In the genomic region with DNA sequence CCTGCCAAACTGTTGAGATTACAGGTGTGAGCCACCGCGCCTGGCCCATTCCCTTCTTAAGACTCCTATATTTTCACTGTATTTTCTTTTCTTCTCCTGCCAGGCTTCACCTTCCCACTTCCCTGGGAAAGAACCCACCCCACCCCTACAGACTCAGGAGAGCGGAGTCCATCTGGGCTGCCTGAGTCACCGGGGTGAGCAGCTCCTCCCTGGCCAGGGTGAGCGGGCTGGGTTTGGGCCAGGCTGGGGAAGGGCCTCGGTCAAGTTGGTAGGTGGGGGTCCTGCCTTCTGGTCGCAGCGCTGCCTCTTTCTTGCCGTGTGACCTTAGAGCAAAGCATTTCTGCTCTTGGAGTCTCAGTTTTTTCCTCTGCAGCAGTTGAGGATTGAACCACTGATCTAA, we compare ENCODE assay signal across 20 cellular contexts. TPM values are rescaled to one million over a fixed set of nuclear protein-coding genes. Genes with fewer than 3 reads are reported as not detected.
DNase-seq lines count a peak whose midpoint lies in the region; ATAC-seq and FAIRE-seq lines count a peak whose summit lies in the region.
"Had no signal": no experiment of that assay in that cellular context is flagged by ENCODE, and none has a peak within 500 bp of the region (broad histone marks: within the 10 kb centered on the region; RNA-seq: fewer than 3 reads in every experiment).

No MANE protein-coding gene starts in this region.

- peak overlapping the region; percentile 83 for H3K4me3 Mint-ChIP-seq in central memory CD8-positive, alpha-beta T cell
- H3K4me3 Mint-ChIP-seq in naive B cell = peak overlapping the region in 5 of 8 donors; percentile 59 to 88 (median 78)

- WGBS in small intestine, 3 donors = 35 to 72% (median 47%) methylated on average over 9 of the region's 9 CpGs

- FAIRE-seq in small intestine (lab: Jason Lieb, UNC) = no peak
- FAIRE-seq: colon had no signal

- H3K27me3 ChIP-seq in small intestine (ENCODE audit: control insufficient read depth in 2 of 2, insufficient read depth in 2 of 2, low read length in 2 of 2) = peaks cover 0 to 19% of the 10 kb centered on the region in 2 donors

- peaks cover 19% of the 10 kb centered on the region for H3K4me1 Mint-ChIP-seq in central memory CD8-positive, alpha-beta T cell
- peaks cover 17 to 21% (median 20%) of the 10 kb centered on the region in 3 donors for H3K4me1 Mint-ChIP-seq in naive B cell

- H3K27me3 Mint-ChIP-seq in central memory CD8-positive, alpha-beta T cell = peaks cover 38% of the 10 kb centered on the region
- H3K27me3 Mint-ChIP-seq in naive B cell = peaks cover 22 to 55% (median 53%) of the 10 kb centered on the region in 3 donors

- no peak overlapping the region for H3K4me3 ChIP-seq in small intestine (ENCODE audit: low read depth in 1 of 2, low read length in 2 of 2)
- H3K4me3 ChIP-seq: gastrocnemius medialis, suprapubic skin had no signal

- no peaks in the 10 kb centered on the region for H3K9me3 ChIP-seq in small intestine (ENCODE audit: control insufficient read depth, low read depth)
- H3K9me3 ChIP-seq: gastrocnemius medialis, suprapubic skin had no signal

- no peaks in the 10 kb centered on the region for H3K9me3 Mint-ChIP-seq in central memory CD8-positive, alpha-beta T cell
- peaks cover 0 to 3% (median 0%) of the 10 kb centered on the region in 7 donors for H3K9me3 Mint-ChIP-seq in naive B cell
- H3K9me3 Mint-ChIP-seq: activated CD4-positive, alpha-beta memory T cell treated with anti-CD3 and anti-CD28 coated beads, Interleukin-2, amount 10 ng/mL, durations not matched to agents 7 days and 5 days; stimulated activated effector memory CD8-positive, alpha-beta T cell treated with anti-CD3 and anti-CD28 coated beads, Interleukin-12 subunit alpha, Interleukin-12 subunit beta, amount 100 ng/mL, for 72 hours; WTC11 had no signal

- peaks cover 4% of the 10 kb centered on the region for H3K36me3 Mint-ChIP-seq in central memory CD8-positive, alpha-beta T cell (ENCODE audit: insufficient read depth)
- H3K36me3 Mint-ChIP-seq in naive B cell = peaks cover 0 to 12% of the 10 kb centered on the region in 2 donors
- H3K36me3 Mint-ChIP-seq: CD4-positive, CD25-positive, alpha-beta regulatory T cell; stimulated activated effector memory CD8-positive, alpha-beta T cell treated with anti-CD3 and anti-CD28 coated beads, Interleukin-12 subunit alpha, Interleukin-12 subunit beta, amount 100 ng/mL, for 72 hours; WTC11 had no signal

- ATAC-seq in central memory CD8-positive, alpha-beta T cell (replicated peaks; ENCODE audit: extremely low read depth, poor library complexity, severe bottlenecking) = no peak
- ATAC-seq in naive B cell (ENCODE audit: low read depth in 2 of 2) (no peak), esophagus mucosa (no peak)
- ATAC-seq: gastrocnemius medialis had no signal

- no peaks in the 10 kb centered on the region for H3K4me1 ChIP-seq in small intestine (ENCODE audit: control insufficient read depth in 2 of 2, insufficient read depth in 1 of 2, low read depth in 1 of 2, low read length in 1 of 2)

- DNase-seq in LoVo (ENCODE audit: low spot score) = peak; percentile 15
- DNase-seq in central memory CD8-positive, alpha-beta T cell (ENCODE audit: low spot score in 2 of 2) = no peak
- DNase-seq in naive B cell = no peak
- DNase-seq in small intestine = peak; percentile 64
- DNase-seq in NOMO-1 treated with DMSO at 0.1 percent for 48 hours (lab: John Stamatoyannopoulos, UW; ENCODE audit: unreplicated experiment) = no peak
- no peak for DNase-seq in NK-92 treated with Interleukin-12 subunit alpha and Interleukin-12 subunit beta, amount 100 ng/mL, for 24 hours (lab: John Stamatoyannopoulos, UW)
- DNase-seq: activated gamma-delta T cell treated with Interleukin-2 at 50 U/mL for 16 hours, brain microvascular endothelial cell, DMS 273 treated with DMSO at 0.1 percent for 48 hours, NCI-H1048, NCI-H187 treated with DMSO at 0.1 percent for 48 hours, T1000 had no signal

- H3K36me3 ChIP-seq in small intestine (ENCODE audit: control insufficient read depth in 2 of 2, insufficient read depth in 2 of 2, low read length in 2 of 2) = no peaks in the 10 kb centered on the region
- H3K36me3 ChIP-seq: brain microvascular endothelial cell, gastrocnemius medialis, suprapubic skin had no signal

- no peak overlapping the region for H3K27ac ChIP-seq in small intestine (ENCODE audit: low read depth in 1 of 2, low read length in 1 of 2)
- H3K27ac ChIP-seq: brain microvascular endothelial cell, gastrocnemius medialis, suprapubic skin had no signal

- no peak overlapping the region for H3K27ac Mint-ChIP-seq in central memory CD8-positive, alpha-beta T cell (ENCODE audit: low read depth)
- H3K27ac Mint-ChIP-seq in naive B cell = no peak overlapping the region
- H3K27ac Mint-ChIP-seq: activated CD4-positive, alpha-beta memory T cell treated with anti-CD3 and anti-CD28 coated beads, Interleukin-2, amount 10 ng/mL, durations not matched to agents 7 days and 5 days; WTC11 had no signal

RNA-seq across cellular contexts. Expression of gene GAREM2, which starts 2.1 kb away (rescaled TPM):
- polyA plus RNA-seq in naive B cell (ENCODE audit: low read depth in 6 of 6) (1 to 10 TPM in 2 of 6 donors, under 1 TPM in 2, not detected in 2; 0.29 to 2.1 (median 0.79) TPM), small intestine (1 to 10 TPM in 1 of 3 donors, under 1 TPM in 2; 0.22 to 1.2 (median 0.54) TPM)
- 0.68 TPM for total RNA-seq in esophagus mucosa

Comparison
In these comparisons a context has a peak if more than half of its experiments do, and no peak if none do; other contexts are left out.
1. DNase-seq: peak in LoVo (single experiment) and small intestine (single experiment); none in central memory CD8-positive, alpha-beta T cell (0 of 2), naive B cell (single experiment), NOMO-1 treated with DMSO at 0.1 percent for 48 hours (single experiment) and NK-92 treated with Interleukin-12 subunit alpha and Interleukin-12 subunit beta, amount 100 ng/mL, for 24 hours (single experiment).